In genomic region chr6:111210074-111210729, GRCh38 we compare ENCODE assay signal across 8 cellular contexts.
DNase-seq lines count a peak whose midpoint lies in the region; ATAC-seq, FAIRE-seq and TF ChIP-seq lines count a peak whose summit lies in the region.

No MANE protein-coding gene starts in this region.

- DNase-seq in EL (peak; percentile 66), NCI-H1048 (lab: John Stamatoyannopoulos, UW) (peak; percentile 7), SK-N-SH (peak; percentile 61), colonic mucosa (no peak), lower lobe of right lung (no peak), urothelium cell line (ENCODE audit: low spot score) (peak; percentile 40)
- DNase-seq in activated T-helper 2 cell treated with anti-CD3 and anti-CD28 coated beads, Interferon-gamma antibody, Interleukin-2, Interleukin-4, amounts not matched to agents 10 μg/mL and 5 μg/mL and 100 μg/mL, durations not matched to agents 14 hours and 24 hours and 36 hours (ENCODE audit: low spot score) = no peak

- peak; percentile 92 for TF ChIP-seq RAD21 in SK-N-SH (IDR thresholded peaks at IDR 0.05; ENCODE audit: low read length)

- intact Hi-C loops in colonic mucosa (cut with DNase I) = loop anchor here (2.0 kb wide), 2 partner anchors 153 to 199 kb away; no protein-coding TSS in a partner anchor
- intact Hi-C loops in lower lobe of right lung (cut with DNase I) = no loop called here
- intact Hi-C loops in activated T-helper 2 cell treated with anti-CD3 and anti-CD28 coated beads, Interferon-gamma antibody, Interleukin-2, Interleukin-4, amounts not matched to agents 10 μg/mL and 5 μg/mL and 100 μg/mL, durations not matched to agents 14 hours and 24 hours and 36 hours (cut with micrococcal nuclease) = loop anchor here (1.0 kb wide), 2 partner anchors 153 to 199 kb away; no protein-coding TSS in a partner anchor

- H3K27me3 ChIP-seq in SK-N-SH (ENCODE audit: insufficient read depth) (no peaks in the 10 kb centered on the region), colonic mucosa (no peaks in the 10 kb centered on the region), lower lobe of right lung (ENCODE audit: low read depth) (no peaks in the 10 kb centered on the region)

- no peak overlapping the region for H3K27ac ChIP-seq in SK-N-SH (ENCODE audit: low read depth in 2 of 2, low read length in 1 of 2)
- H3K27ac ChIP-seq in colonic mucosa = no peak overlapping the region
- H3K27ac ChIP-seq in lower lobe of right lung = no peak overlapping the region

- no peak overlapping the region for H3K4me3 Mint-ChIP-seq in activated T-helper 2 cell treated with anti-CD3 and anti-CD28 coated beads, Interferon-gamma antibody, Interleukin-2, Interleukin-4, amounts not matched to agents 10 μg/mL and 5 μg/mL and 100 μg/mL, durations not matched to agents 14 hours and 24 hours and 36 hours (ENCODE audit: low read depth)

- no peaks in the 10 kb centered on the region for H3K4me1 Mint-ChIP-seq in activated T-helper 2 cell treated with anti-CD3 and anti-CD28 coated beads, Interferon-gamma antibody, Interleukin-2, Interleukin-4, amounts not matched to agents 10 μg/mL and 5 μg/mL and 100 μg/mL, durations not matched to agents 14 hours and 24 hours and 36 hours (ENCODE audit: low read depth)

- H3K4me3 ChIP-seq in SK-N-SH (ENCODE audit: low read depth in 2 of 2, low read length in 1 of 2) (no peak overlapping the region), colonic mucosa (no peak overlapping the region), lower lobe of right lung (no peak overlapping the region)

- no peaks in the 10 kb centered on the region for H3K27me3 Mint-ChIP-seq in activated T-helper 2 cell treated with anti-CD3 and anti-CD28 coated beads, Interferon-gamma antibody, Interleukin-2, Interleukin-4, amounts not matched to agents 10 μg/mL and 5 μg/mL and 100 μg/mL, durations not matched to agents 14 hours and 24 hours and 36 hours (ENCODE audit: low read depth)

- 4% methylated on average over 1 of the region's 1 CpG for WGBS in SK-N-SH (ENCODE audit: low lambda C conversion rate)

- no peak for FAIRE-seq in urothelium cell line (lab: Jason Lieb, UNC)

- TF ChIP-seq CTCF in SK-N-SH (IDR thresholded peaks at IDR 0.05) (peak; percentile 81), colonic mucosa (IDR thresholded peaks at IDR 0.05) (peak; percentile 57), lower lobe of right lung (IDR thresholded peaks at IDR 0.05) (peak; percentile 73)

- H4K20me1 ChIP-seq in SK-N-SH (ENCODE audit: insufficient read depth) = no peaks in the 10 kb centered on the region

- H3K9me2 ChIP-seq in SK-N-SH = no peaks in the 10 kb centered on the region

- H3K9me3 ChIP-seq in SK-N-SH (no peaks in the 10 kb centered on the region), colonic mucosa (no peaks in the 10 kb centered on the region), lower lobe of right lung (no peaks in the 10 kb centered on the region)

- no peaks in the 10 kb centered on the region for H3F3A ChIP-seq in SK-N-SH (replicated peaks; ENCODE audit: insufficient read depth)

- CTCF ChIA-PET in SK-N-SH (lab: Yijun Ruan, JAX) = interaction anchor here (0.6 to 5.8 kb wide), 59 partner anchors 9 to 681 kb away, joined by 3 to 108 read pairs (median 4); partner anchors contain the start of gene SLC16A10

- no peak for TF ChIP-seq EP300 in SK-N-SH (IDR thresholded peaks at IDR 0.05; ENCODE audit: borderline replicate concordance in 1 of 2, low read depth in 1 of 2, low read length in 1 of 2)

- no peaks in the 10 kb centered on the region for H3K36me3 ChIP-seq in SK-N-SH (replicated peaks in 1 of 2; ENCODE audit: control insufficient read depth in 1 of 2, insufficient read depth in 2 of 2, low read length in 1 of 2)
- no peaks in the 10 kb centered on the region for H3K36me3 ChIP-seq in colonic mucosa
- no peaks in the 10 kb centered on the region for H3K36me3 ChIP-seq in lower lobe of right lung

- H3K9ac ChIP-seq in SK-N-SH = no peak overlapping the region
- no peak overlapping the region for H3K9ac ChIP-seq in colonic mucosa (ENCODE audit: low read depth in 2 of 2, low read length in 2 of 2)

- no peaks in the 10 kb centered on the region for H3K36me3 Mint-ChIP-seq in activated T-helper 2 cell treated with anti-CD3 and anti-CD28 coated beads, Interferon-gamma antibody, Interleukin-2, Interleukin-4, amounts not matched to agents 10 μg/mL and 5 μg/mL and 100 μg/mL, durations not matched to agents 14 hours and 24 hours and 36 hours (ENCODE audit: low read depth)

- H3K4me2 ChIP-seq in SK-N-SH = no peak overlapping the region

- POLR2A ChIA-PET in SK-N-SH (lab: Yijun Ruan, JAX) = no interaction called here

- H2AFZ ChIP-seq in SK-N-SH (ENCODE audit: low read depth) = 0 out of 2 replicates have a peak overlapping the region, but pooled peaks have one; percentile 6

- H3K79me2 ChIP-seq in SK-N-SH (ENCODE audit: insufficient read depth) = no peaks in the 10 kb centered on the region

- H3K9me3 Mint-ChIP-seq in activated T-helper 2 cell treated with anti-CD3 and anti-CD28 coated beads, Interferon-gamma antibody, Interleukin-2, Interleukin-4, amounts not matched to agents 10 μg/mL and 5 μg/mL and 100 μg/mL, durations not matched to agents 14 hours and 24 hours and 36 hours = no peaks in the 10 kb centered on the region

- H3K4me1 ChIP-seq in SK-N-SH (ENCODE audit: control insufficient read depth in 1 of 2, insufficient read depth in 2 of 2, low read depth in 1 of 2, low read length in 1 of 2) (no peaks in the 10 kb centered on the region), colonic mucosa (no peaks in the 10 kb centered on the region), lower lobe of right lung (no peaks in the 10 kb centered on the region)

- ATAC-seq in GM21515 (IDR thresholded peaks at IDR 0.05; ENCODE audit: unreplicated experiment) = peak; percentile 67
- peak; percentile 62 to 77 for ATAC-seq in lower lobe of right lung

- H3K27ac Mint-ChIP-seq in activated T-helper 2 cell treated with anti-CD3 and anti-CD28 coated beads, Interferon-gamma antibody, Interleukin-2, Interleukin-4, amounts not matched to agents 10 μg/mL and 5 μg/mL and 100 μg/mL, durations not matched to agents 14 hours and 24 hours and 36 hours = no peak overlapping the region

TF ChIP-seq in SK-N-SH, 30 proteins besides CTCF, POLR2A, EP300 and RAD21:
- TF ChIP-seq SMC3 (IDR thresholded peaks at IDR 0.05; ENCODE audit: low read depth, low read length) (peak; percentile 79), NFIC (IDR thresholded peaks at IDR 0.05; ENCODE audit: borderline replicate concordance) (no peak)
TF ChIP-seq in SK-N-SH: peak in this region for 1.

Comparison
In these comparisons a context has a peak if more than half of its experiments do, and no peak if none do; other contexts are left out.
1. DNase-seq: peak in EL (single experiment), NCI-H1048 (single experiment), SK-N-SH (single experiment) and urothelium cell line (single experiment); none in colonic mucosa (single experiment), lower lobe of right lung (single experiment) and activated T-helper 2 cell treated with anti-CD3 and anti-CD28 coated beads, Interferon-gamma antibody, Interleukin-2, Interleukin-4, amounts not matched to agents 10 μg/mL and 5 μg/mL and 100 μg/mL, durations not matched to agents 14 hours and 24 hours and 36 hours (single experiment).
2. Peak in every context shown above with its lines, with median percentiles within 50 percentile points of each other: CTCF ChIP-seq.